In the genomic region with DNA sequence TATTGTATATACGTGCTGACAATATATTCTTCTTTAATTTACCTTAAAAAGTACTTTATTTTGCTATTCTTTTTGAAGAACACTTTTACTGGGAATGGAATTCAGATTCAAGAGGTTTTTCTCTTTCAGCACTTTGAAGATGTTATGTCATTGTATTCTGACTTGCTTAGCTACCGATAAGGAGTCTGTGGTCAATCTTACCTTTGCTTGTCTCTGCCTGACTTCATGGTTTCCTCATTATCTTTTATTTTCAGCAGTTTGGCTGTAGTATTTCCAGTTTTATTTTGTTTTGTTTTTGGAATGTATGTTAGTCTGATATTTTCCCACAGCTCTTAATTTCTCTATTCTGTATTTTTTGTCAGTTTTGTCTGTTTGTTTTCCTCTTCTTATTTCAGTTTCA, we compare ENCODE assay signal across 24 cellular contexts.
"Had no signal": no experiment of that assay in that cellular context is flagged by ENCODE, and none has a peak within 500 bp of the region (broad histone marks: within the 10 kb centered on the region; RNA-seq: fewer than 3 reads in every experiment).

No MANE protein-coding gene starts in this region.

- H3K27me3 ChIP-seq: neutrophil, pancreas, right lobe of liver, sigmoid colon, stomach, thyroid gland, tibial nerve, upper lobe of left lung, vagina had no signal

- DNase-seq: nephron progenitor cell; nucleus accumbens; pancreas; psoas muscle; right cardiac atrium; right lobe of liver; sigmoid colon; small intestine; stimulated activated CD4-positive, alpha-beta T cell treated with anti-CD3 and anti-CD28 coated beads, Interleukin-15, amount 100 ng/mL, for 24 hours; stimulated activated CD4-positive, alpha-beta T cell treated with anti-CD3 and anti-CD28 coated beads, Interleukin-2, amount 100 ng/mL, for 24 hours; stimulated activated CD4-positive, alpha-beta T cell treated with anti-CD3 and anti-CD28 coated beads, Interleukin-2, amount 100 ng/mL, for 48 hours; stimulated activated CD4-positive, alpha-beta T cell treated with anti-CD3 and anti-CD28 coated beads, Interleukin-4, amount 100 ng/mL, for 24 hours; stimulated activated naive B cell treated with anti-CD40 and anti-IgM and Interleukin-4, amounts not matched to agents 10 μg/mL and 1 μg/mL and 100 μg/mL, for 72 hours; stimulated activated naive CD4-positive, alpha-beta T cell treated with Interleukin-2 at 50 U/mL for 16 hours; stomach; thyroid gland; upper lobe of left lung had no signal

- H3K4me1 ChIP-seq: pancreas, psoas muscle, right lobe of liver, sigmoid colon, stomach, thyroid gland, tibial nerve, upper lobe of left lung, vagina had no signal

- H3K4me3 ChIP-seq: pancreas, psoas muscle, right lobe of liver, sigmoid colon, stomach, thoracic aorta, thyroid gland, tibial nerve, upper lobe of left lung, vagina had no signal

- FAIRE-seq: pancreas, small intestine, urothelium cell line had no signal

- H3K9me3 ChIP-seq: neutrophil, pancreas, psoas muscle, right lobe of liver, sigmoid colon, stomach, thoracic aorta, thyroid gland, tibial nerve, upper lobe of left lung, vagina had no signal

- H3K36me3 ChIP-seq: neutrophil, pancreas, right lobe of liver, sigmoid colon, stomach, thoracic aorta, thyroid gland, tibial nerve, upper lobe of left lung, vagina had no signal

- H3K27ac ChIP-seq: neutrophil, pancreas, psoas muscle, right lobe of liver, sigmoid colon, stomach, thoracic aorta, thyroid gland, tibial nerve, upper lobe of left lung, vagina had no signal

- ATAC-seq: natural killer cell treated with Interleukin-12 subunit alpha and Interleukin-12 subunit beta and Interleukin-15 and Interleukin-18, amount 100 ng/mL, for 72 hours; pancreas; psoas muscle; right cardiac atrium; right lobe of liver; stimulated activated effector memory CD8-positive, alpha-beta T cell treated with anti-CD3 and anti-CD28 coated beads, Interleukin-12 subunit alpha, Interleukin-12 subunit beta, amount 100 ng/mL, for 72 hours; stimulated activated naive B cell treated with anti-CD40 and anti-IgM and Interleukin-4, amounts not matched to agents 10 μg/mL and 1 μg/mL and 100 μg/mL, for 72 hours had no signal
